ENCODE assay signal across 9 cellular contexts in the genomic region with DNA sequence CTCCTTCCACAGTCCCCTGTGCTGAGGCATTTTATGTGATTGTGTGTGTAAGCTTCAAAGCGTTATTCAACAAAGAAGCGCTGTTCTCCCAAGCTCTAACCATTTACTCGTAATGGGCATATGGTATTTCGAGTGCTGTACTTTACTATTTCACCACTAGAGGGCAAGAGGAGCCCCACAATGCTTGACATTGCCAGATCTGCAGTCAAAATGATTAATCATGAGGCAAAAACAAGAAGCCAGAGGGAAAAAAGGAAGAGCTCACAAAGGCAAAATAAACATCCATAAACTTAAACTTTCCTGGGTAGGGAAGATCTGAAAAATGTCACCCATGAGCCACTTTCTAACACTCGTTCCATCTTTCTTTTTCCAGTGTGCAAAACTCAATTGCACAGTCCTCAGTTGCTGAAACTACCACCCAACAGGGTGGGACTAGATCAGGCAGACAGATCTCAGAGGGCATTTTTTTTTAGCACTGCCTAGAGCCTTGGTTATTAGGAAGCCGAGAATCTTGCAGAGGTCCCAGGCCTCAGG.
DNase-seq lines count a peak whose midpoint lies in the region; ATAC-seq and TF ChIP-seq lines count a peak whose summit lies in the region.
"Had no signal": no experiment of that assay in that cellular context is flagged by ENCODE, and none has a peak within 500 bp of the region (broad histone marks: within the 10 kb centered on the region; RNA-seq: fewer than 3 reads in every experiment).

No MANE protein-coding gene starts in this region.

- TF ChIP-seq CTCF in right lobe of liver (IDR thresholded peaks at IDR 0.05) (peak; percentile 74 to 87 (median 82)), upper lobe of right lung (IDR thresholded peaks at IDR 0.05) (peak; percentile 90)

- no peaks in the 10 kb centered on the region for H3K9me3 ChIP-seq in right lobe of liver
- no peaks in the 10 kb centered on the region for H3K9me3 ChIP-seq in upper lobe of right lung

- H3K27me3 ChIP-seq in right lobe of liver (no peaks in the 10 kb centered on the region), upper lobe of right lung (no peaks in the 10 kb centered on the region)
- H3K27me3 ChIP-seq: BLaER1 treated with 17β-estradiol and CSF1 and Interleukin-3, amounts not matched to agents 10 nM and 100 nM had no signal

- ATAC-seq in right lobe of liver (peak; percentile 91 to 97 (median 94)), upper lobe of right lung (peak; percentile 89)

- H3K27ac ChIP-seq in right lobe of liver (no peak overlapping the region), upper lobe of right lung (peak overlapping the region; percentile 38)
- H3K27ac ChIP-seq: BLaER1 treated with 17β-estradiol and CSF1 and Interleukin-3, amounts not matched to agents 10 nM and 100 nM had no signal

- H3K4me3 ChIP-seq in right lobe of liver (no peak overlapping the region), upper lobe of right lung (peak overlapping the region; percentile 6)
- H3K4me3 ChIP-seq: BLaER1 treated with 17β-estradiol and CSF1 and Interleukin-3, amounts not matched to agents 10 nM and 100 nM had no signal

- TF ChIP-seq POLR2A in right lobe of liver (IDR thresholded peaks at IDR 0.05) = no peak

- DNase-seq in SIG-M5 treated with dmso at 0.1 percent for 504 hours (lab: John Stamatoyannopoulos, UW; ENCODE audit: unreplicated experiment) (peak; percentile 69), SIG-M5 (lab: John Stamatoyannopoulos, UW) (no peak), H4 (ENCODE audit: low spot score) (peak; percentile 70), LHCN-M2 (ENCODE audit: low read depth) (peak; percentile 88), OCI-M1 (lab: John Stamatoyannopoulos, UW) (peak; percentile 89), dermis blood vessel endothelial cell (peak; percentile 85), right lobe of liver (no peak), upper lobe of right lung (no peak)

- H3K36me3 ChIP-seq in right lobe of liver (no peaks in the 10 kb centered on the region), upper lobe of right lung (no peaks in the 10 kb centered on the region)
- H3K36me3 ChIP-seq: BLaER1 treated with 17β-estradiol and CSF1 and Interleukin-3, amounts not matched to agents 10 nM and 100 nM had no signal

- WGBS in right lobe of liver (ENCODE audit: insufficient coverage, low coverage, low lambda C conversion rate, missing lambda C conversion rate) = 18% methylated on average over 6 of the region's 6 CpGs

- intact Hi-C loops in right lobe of liver (cut with DNase I) = no loop called here
- intact Hi-C loops in upper lobe of right lung (cut with DNase I) = loop anchor here (10.0 kb wide), 1 partner anchor 511 kb away; no protein-coding TSS in a partner anchor

- no peaks in the 10 kb centered on the region for H3K4me1 ChIP-seq in right lobe of liver
- H3K4me1 ChIP-seq in upper lobe of right lung = peaks cover 13% of the 10 kb centered on the region

Comparison
In these comparisons a context has a peak if more than half of its experiments do, and no peak if none do; other contexts are left out.
1. DNase-seq: peak in SIG-M5 treated with dmso at 0.1 percent for 504 hours (single experiment), H4 (single experiment), LHCN-M2 (single experiment), OCI-M1 (single experiment) and dermis blood vessel endothelial cell (single experiment); none in SIG-M5 (single experiment), right lobe of liver (0 of 3) and upper lobe of right lung (single experiment).